Comparison of ENCODE assay signal across 19 cellular contexts in the genomic region with DNA sequence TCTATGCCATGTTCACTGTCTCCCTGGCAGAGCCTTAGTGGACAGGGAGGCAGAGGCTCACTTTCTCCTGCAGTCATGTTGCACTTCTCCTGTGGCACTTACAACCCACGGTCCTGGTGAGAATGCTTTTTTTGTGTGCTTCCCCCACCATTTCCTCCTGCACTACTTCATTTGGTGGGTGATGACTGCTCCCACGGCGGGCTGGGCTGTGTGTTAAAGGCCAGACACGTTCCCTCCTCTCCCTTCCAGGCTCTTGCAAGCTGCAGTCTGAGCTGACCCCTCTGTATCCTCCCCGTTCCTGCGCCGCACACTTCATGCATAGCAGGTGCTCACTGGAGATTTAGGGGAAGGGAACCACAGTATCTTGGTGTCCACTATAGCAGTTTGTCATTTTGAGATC.
DNase-seq lines count a peak whose midpoint lies in the region; ATAC-seq and TF ChIP-seq lines count a peak whose summit lies in the region.
"Had no signal": no experiment of that assay in that cellular context is flagged by ENCODE, and none has a peak within 500 bp of the region (broad histone marks: within the 10 kb centered on the region; RNA-seq: fewer than 3 reads in every experiment).

No MANE protein-coding gene starts in this region.

- H3K9me2 ChIP-seq in GM23338 (ENCODE audit: insufficient read depth) = no peaks in the 10 kb centered on the region

- H3K4me1 Mint-ChIP-seq in GM23338 (peaks cover 18% of the 10 kb centered on the region), WTC11 (peaks cover 23% of the 10 kb centered on the region), osteocyte (ENCODE audit: unreplicated experiment) (peaks cover 11% of the 10 kb centered on the region)

- H3K9me3 ChIP-seq in lower lobe of right lung (no peaks in the 10 kb centered on the region), prostate gland (no peaks in the 10 kb centered on the region)
- H3K9me3 ChIP-seq: pancreas, right lobe of liver, SJCRH30 had no signal

- H3F3A ChIP-seq in GM23338 (replicated peaks; ENCODE audit: low read depth) = no peaks in the 10 kb centered on the region

- no peaks in the 10 kb centered on the region; the same call in 1 of the 3 replicates for H3K36me3 Mint-ChIP-seq in GM23338 (ENCODE audit: low read depth)
- H3K36me3 Mint-ChIP-seq in WTC11 = no peaks in the 10 kb centered on the region; the same call in 1 of the 2 replicates
- no peaks in the 10 kb centered on the region for H3K36me3 Mint-ChIP-seq in osteocyte (ENCODE audit: unreplicated experiment)

- H3K4me3 ChIP-seq in GM23338 (no peak overlapping the region), lower lobe of right lung (no peak overlapping the region), prostate gland (no peak overlapping the region)
- H3K4me3 ChIP-seq: pancreas, right lobe of liver had no signal

- peaks cover 26% of the 10 kb centered on the region for H3K27me3 Mint-ChIP-seq in GM23338 (ENCODE audit: insufficient read depth, low read depth, poor library complexity)
- peaks cover 63% of the 10 kb centered on the region for H3K27me3 Mint-ChIP-seq in WTC11 (ENCODE audit: low read depth)
- peaks cover 16% of the 10 kb centered on the region for H3K27me3 Mint-ChIP-seq in osteocyte (ENCODE audit: unreplicated experiment)

- DNase-seq in GM23338 (ENCODE audit: low spot score) = no peak
- DNase-seq in WTC11 (ENCODE audit: low spot score) = no peak
- no peak for DNase-seq in lower lobe of right lung
- no peak for DNase-seq in osteocyte (ENCODE audit: extremely low spot score, unreplicated experiment)
- DNase-seq in LoVo (ENCODE audit: low spot score) = no peak
- DNase-seq in prostate gland (ENCODE audit: low spot score) = no peak
- no peak for DNase-seq in HT-29 (ENCODE audit: low spot score)
- no peak for DNase-seq in NCI-H446 treated with DMSO at 0.1 percent for 48 hours (lab: John Stamatoyannopoulos, UW)
- DNase-seq: activated CD4-positive, alpha-beta T cell treated with anti-CD3 and anti-CD28 coated beads for 4 hours; activated naive CD4-positive, alpha-beta T cell; activated T-cell treated with anti-CD3 and anti-CD28 coated beads, Interleukin-2, amount 50 U/mL, for 48 hours; dermis blood vessel endothelial cell; kidney glomerular epithelial cell; NCI-H1694; right lobe of liver; SJCRH30; stimulated activated naive CD8-positive, alpha-beta T cell treated with anti-CD3 and anti-CD28 coated beads, Interleukin-15, amount 100 ng/mL, for 72 hours had no signal

- H3K27me3 ChIP-seq in GM23338 (ENCODE audit: insufficient read depth) (peaks cover 25% of the 10 kb centered on the region), lower lobe of right lung (ENCODE audit: low read depth) (no peaks in the 10 kb centered on the region), prostate gland (replicated peaks; ENCODE audit: insufficient read depth) (no peaks in the 10 kb centered on the region)
- H3K27me3 ChIP-seq: pancreas, right lobe of liver, SJCRH30, tibial nerve had no signal

- H2AFZ ChIP-seq in GM23338 = no peak overlapping the region

- TF ChIP-seq POLR2A in prostate gland (IDR thresholded peaks at IDR 0.05) = no peak

- CTCF ChIA-PET in WTC11 (lab: Charles Lee) = interaction anchor here (0.6 kb wide), 1 partner anchor 36 kb away, joined by 3 read pairs; no protein-coding TSS in a partner anchor

- WGBS in prostate gland = 92% methylated on average over 7 of the region's 7 CpGs

- peak overlapping the region; percentile 45; the same call in 1 of the 3 replicates for H3K4me3 Mint-ChIP-seq in GM23338
- H3K4me3 Mint-ChIP-seq in WTC11 = peak overlapping the region; percentile 42
- H3K4me3 Mint-ChIP-seq in osteocyte (ENCODE audit: unreplicated experiment) = peak overlapping the region; percentile 33
- H3K4me3 Mint-ChIP-seq: stimulated activated naive CD8-positive, alpha-beta T cell treated with anti-CD3 and anti-CD28 coated beads, Interleukin-15, amount 100 ng/mL, for 72 hours had no signal

- intact Hi-C loops in lower lobe of right lung (cut with DNase I) (no loop called here), prostate gland (cut with DNase I) (no loop called here)

- H3K27ac ChIP-seq in GM23338 (ENCODE audit: low read depth) = no peak overlapping the region
- peak overlapping the region; percentile 36 for H3K27ac ChIP-seq in lower lobe of right lung
- no peak overlapping the region for H3K27ac ChIP-seq in prostate gland
- H3K27ac ChIP-seq: pancreas, right lobe of liver, SJCRH30 had no signal

- no peaks in the 10 kb centered on the region for H3K79me2 ChIP-seq in GM23338 (replicated peaks; ENCODE audit: insufficient read depth)

- no peaks in the 10 kb centered on the region for H4K20me1 ChIP-seq in GM23338 (replicated peaks; ENCODE audit: insufficient read depth)

- ATAC-seq in GM23338 (no peak), WTC11 (no peak), lower lobe of right lung (no peak)

- TF ChIP-seq CTCF in GM23338 (conservative IDR thresholded peaks at IDR 0.05; ENCODE audit: low read depth in 2 of 2) (no peak), WTC11 (IDR thresholded peaks at IDR 0.05) (no peak), lower lobe of right lung (IDR thresholded peaks at IDR 0.05) (no peak), osteocyte (IDR thresholded peaks at IDR 0.05) (no peak), prostate gland (IDR thresholded peaks at IDR 0.05) (no peak)

- H3K27ac Mint-ChIP-seq in GM23338 (no peak overlapping the region), WTC11 (no peak overlapping the region), osteocyte (ENCODE audit: unreplicated experiment) (peak overlapping the region; percentile 45)
- H3K27ac Mint-ChIP-seq: stimulated activated naive CD8-positive, alpha-beta T cell treated with anti-CD3 and anti-CD28 coated beads, Interleukin-15, amount 100 ng/mL, for 72 hours had no signal

- H3K9me3 Mint-ChIP-seq in GM23338 (peaks cover 9% of the 10 kb centered on the region), WTC11 (0 out of 2 replicates have a peak, but pooled peaks cover 3% of the 10 kb centered on the region), osteocyte (ENCODE audit: unreplicated experiment) (no peaks in the 10 kb centered on the region)
- H3K9me3 Mint-ChIP-seq: stimulated activated naive CD8-positive, alpha-beta T cell treated with anti-CD3 and anti-CD28 coated beads, Interleukin-15, amount 100 ng/mL, for 72 hours had no signal

- H3K36me3 ChIP-seq in GM23338 (ENCODE audit: insufficient read depth) (no peaks in the 10 kb centered on the region), lower lobe of right lung (no peaks in the 10 kb centered on the region), prostate gland (no peaks in the 10 kb centered on the region)
- H3K36me3 ChIP-seq: pancreas, right lobe of liver, SJCRH30, tibial nerve had no signal

- POLR2A ChIA-PET in WTC11 (lab: Charles Lee) = no interaction called here

- H3K4me2 ChIP-seq in GM23338 = no peak overlapping the region

- H3K4me1 ChIP-seq in GM23338 (ENCODE audit: insufficient read depth) (peaks cover 15% of the 10 kb centered on the region), lower lobe of right lung (peaks cover 14% of the 10 kb centered on the region), prostate gland (replicated peaks) (no peaks in the 10 kb centered on the region)
- H3K4me1 ChIP-seq: pancreas, right lobe of liver, SJCRH30 had no signal

TF ChIP-seq in GM23338, 12 proteins besides CTCF, POLR2A, EP300 and RAD21 (continues in another document):
- TF ChIP-seq POLR2AphosphoS5 (IDR thresholded peaks at IDR 0.05; ENCODE audit: low read depth) (no peak), STAT1 (IDR thresholded peaks at IDR 0.05; ENCODE audit: unreplicated experiment) (no peak), CREB1 (CRISPR knock-in tag; IDR thresholded peaks at IDR 0.05; ENCODE audit: low read depth) (no peak), JUNB (IDR thresholded peaks at IDR 0.05; ENCODE audit: unreplicated experiment) (no peak)

TF ChIP-seq in WTC11, 78 proteins besides CTCF, POLR2A, EP300 and RAD21 (continues in another document):
- TF ChIP-seq, protein P1, sequence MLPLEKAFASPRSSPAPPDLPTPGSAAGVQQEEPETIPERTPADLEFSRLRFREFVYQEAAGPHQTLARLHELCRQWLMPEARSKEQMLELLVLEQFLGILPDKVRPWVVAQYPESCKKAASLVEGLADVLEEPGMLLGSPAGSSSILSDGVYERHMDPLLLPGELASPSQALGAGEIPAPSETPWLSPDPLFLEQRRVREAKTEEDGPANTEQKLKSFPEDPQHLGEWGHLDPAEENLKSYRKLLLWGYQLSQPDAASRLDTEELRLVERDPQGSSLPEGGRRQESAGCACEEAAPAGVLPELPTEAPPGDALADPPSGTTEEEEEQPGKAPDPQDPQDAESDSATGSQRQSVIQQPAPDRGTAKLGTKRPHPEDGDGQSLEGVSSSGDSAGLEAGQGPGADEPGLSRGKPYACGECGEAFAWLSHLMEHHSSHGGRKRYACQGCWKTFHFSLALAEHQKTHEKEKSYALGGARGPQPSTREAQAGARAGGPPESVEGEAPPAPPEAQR (CRISPR knock-in tag; IDR thresholded peaks at IDR 0.05) = no peak
- TF ChIP-seq, protein P2, sequence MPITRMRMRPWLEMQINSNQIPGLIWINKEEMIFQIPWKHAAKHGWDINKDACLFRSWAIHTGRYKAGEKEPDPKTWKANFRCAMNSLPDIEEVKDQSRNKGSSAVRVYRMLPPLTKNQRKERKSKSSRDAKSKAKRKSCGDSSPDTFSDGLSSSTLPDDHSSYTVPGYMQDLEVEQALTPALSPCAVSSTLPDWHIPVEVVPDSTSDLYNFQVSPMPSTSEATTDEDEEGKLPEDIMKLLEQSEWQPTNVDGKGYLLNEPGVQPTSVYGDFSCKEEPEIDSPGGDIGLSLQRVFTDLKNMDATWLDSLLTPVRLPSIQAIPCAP (CRISPR knock-in tag; IDR thresholded peaks at IDR 0.05) = no peak
- no peak for TF ChIP-seq ZNF263 (CRISPR knock-in tag; IDR thresholded peaks at IDR 0.05; ENCODE audit: low read depth)
- no peak for TF ChIP-seq NFYB (CRISPR knock-in tag; conservative IDR thresholded peaks at IDR 0.05; ENCODE audit: low read depth)
- no peak for TF ChIP-seq GRHL2 (CRISPR knock-in tag; IDR thresholded peaks at IDR 0.05; ENCODE audit: insufficient replicate concordance, severe bottlenecking)
- no peak for TF ChIP-seq ERG (CRISPR knock-in tag; IDR thresholded peaks at IDR 0.05)
- TF ChIP-seq NFE2L1 (CRISPR knock-in tag; IDR thresholded peaks at IDR 0.05) = no peak
- no peak for TF ChIP-seq ZNF219 (CRISPR knock-in tag; IDR thresholded peaks at IDR 0.05; ENCODE audit: borderline replicate concordance)
